In genomic region chr15:92463826-92464225, GRCh38 we compare ENCODE assay signal across 19 cellular contexts.
"Had no signal": no experiment of that assay in that cellular context is flagged by ENCODE, and none has a peak within 500 bp of the region (broad histone marks: within the 10 kb centered on the region; RNA-seq: fewer than 3 reads in every experiment).

No MANE protein-coding gene starts in this region.

- H3K27me3 ChIP-seq: cardiac muscle cell, heart right ventricle, neural progenitor cell, uterus had no signal

- H3K9me3 ChIP-seq: heart right ventricle, thoracic aorta, uterus had no signal

- H3K9ac ChIP-seq: neural progenitor cell, parathyroid adenoma had no signal

- H3K4me1 ChIP-seq: heart right ventricle, neural progenitor cell, parathyroid adenoma, uterus had no signal

- H3K4me3 ChIP-seq: cardiac muscle cell, heart right ventricle, neural progenitor cell, skin epidermis, thoracic aorta, uterus had no signal

- H3K4me2 ChIP-seq: neural progenitor cell had no signal

- DNase-seq: activated CD4-positive, alpha-beta memory T cell treated with anti-CD3 and anti-CD28 coated beads, Interleukin-2, amount 10 ng/mL, durations not matched to agents 7 days and 5 days; activated gamma-delta T cell treated with Interleukin-2 at 50 U/mL for 16 hours; activated naive CD8-positive, alpha-beta T cell treated with anti-CD3 and anti-CD28 coated beads, Interleukin-2, amount 10 ng/mL, durations not matched to agents 7 days and 5 days; activated T-cell treated with anti-CD3 and anti-CD28 coated beads, Interleukin-2, amount 50 U/mL, for 72 hours; anterior cingulate cortex; foreskin melanocyte; heart right ventricle; left ventricle myocardium superior; mesenchymal stem cell; retina; stimulated activated CD4-positive, alpha-beta T cell treated with anti-CD3 and anti-CD28 coated beads, Interleukin-4, amount 100 ng/mL, for 4 hours; stimulated activated naive CD8-positive, alpha-beta T cell treated with anti-CD3 and anti-CD28 coated beads, Interleukin-15, amount 100 ng/mL, for 72 hours; uterus had no signal

- H3K79me2 ChIP-seq: parathyroid adenoma had no signal

- ATAC-seq: activated T-cell treated with anti-CD3 and anti-CD28 coated beads, Interleukin-2, amount 50 U/mL, for 72 hours; esophagus mucosa; heart right ventricle; left ventricle myocardium superior; stimulated activated naive CD8-positive, alpha-beta T cell treated with anti-CD3 and anti-CD28 coated beads, Interleukin-15, amount 100 ng/mL, for 72 hours had no signal

- H3K36me3 ChIP-seq: cardiac muscle cell, heart right ventricle, neural progenitor cell, thoracic aorta, uterus had no signal

- H2AFZ ChIP-seq: neural progenitor cell, parathyroid adenoma had no signal

- H3K27ac ChIP-seq: cardiac muscle cell, heart right ventricle, neural progenitor cell, parathyroid adenoma, thoracic aorta, uterus had no signal
